In the genomic region with DNA sequence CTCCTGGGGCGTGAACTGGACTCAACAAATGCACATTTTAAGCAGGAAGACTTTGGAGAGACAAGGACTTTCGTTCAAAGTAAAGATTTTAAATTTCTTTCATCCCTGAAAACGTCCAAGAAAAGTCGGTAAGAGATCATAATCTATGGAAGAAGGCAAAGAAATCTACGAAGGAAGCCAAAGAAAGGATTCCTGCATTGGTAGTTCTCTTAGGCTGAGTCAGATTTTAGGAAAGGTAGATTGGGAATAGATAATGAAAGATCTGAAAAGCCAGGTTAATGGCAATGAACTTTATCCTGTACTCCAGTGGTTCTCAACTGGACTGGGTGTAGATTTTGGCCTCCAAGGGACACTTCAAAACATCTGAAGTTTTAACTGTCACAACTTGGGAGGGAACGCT, we compare ENCODE assay signal across 20 cellular contexts. TPM values are rescaled to one million over a fixed set of nuclear protein-coding genes. Genes with fewer than 3 reads are reported as not detected.
A peak's percentile ranks its signal among the peaks of the same experiment; 100 is the strongest.
DNase-seq lines count a peak whose midpoint lies in the region; ATAC-seq and FAIRE-seq lines count a peak whose summit lies in the region.
"Had no signal": no experiment of that assay in that cellular context is flagged by ENCODE, and none has a peak within 500 bp of the region (broad histone marks: within the 10 kb centered on the region; RNA-seq: fewer than 3 reads in every experiment).

No MANE protein-coding gene starts in this region.

- no peak overlapping the region for H3K27ac Mint-ChIP-seq in T-helper 2 cell treated with Interferon-gamma antibody and Interleukin-4, amounts not matched to agents 5 μg/mL and 100 μg/mL, for 36 hours
- H3K27ac Mint-ChIP-seq in IgD-negative memory B cell = peak overlapping the region; percentile 33 to 64 (median 49)
- no peak overlapping the region for H3K27ac Mint-ChIP-seq in activated naive CD8-positive, alpha-beta T cell treated with anti-CD3 and anti-CD28 coated beads for 36 hours
- H3K27ac Mint-ChIP-seq in natural killer cell treated with Interleukin-12 subunit alpha and Interleukin-12 subunit beta and Interleukin-15 and Interleukin-18, amount 100 ng/mL, for 72 hours = peak overlapping the region; percentile 92 to 99

- no peak for DNase-seq in T-helper 2 cell treated with Interferon-gamma antibody and Interleukin-4, amounts not matched to agents 5 μg/mL and 100 μg/mL, for 36 hours (ENCODE audit: low spot score)
- DNase-seq in T-helper 2 cell = no peak
- DNase-seq in activated naive CD8-positive, alpha-beta T cell treated with anti-CD3 and anti-CD28 coated beads for 36 hours = no peak
- no peak for DNase-seq in natural killer cell treated with Interleukin-12 subunit alpha and Interleukin-12 subunit beta and Interleukin-15 and Interleukin-18, amount 100 ng/mL, for 72 hours (ENCODE audit: low spot score)
- no peak for DNase-seq in ecto neural progenitor cell (ENCODE audit: low spot score)
- no peak for DNase-seq in frontal cortex (ENCODE audit: low spot score in 2 of 2)
- DNase-seq: 8988T, activated gamma-delta T cell, brain microvascular endothelial cell, cortex of kidney, foreskin fibroblast, H7, NCI-H526, SW 1271 had no signal

- H3K4me3 Mint-ChIP-seq in T-helper 2 cell treated with Interferon-gamma antibody and Interleukin-4, amounts not matched to agents 5 μg/mL and 100 μg/mL, for 36 hours = peak overlapping the region; percentile 61
- peak overlapping the region in 2 of 4 donors; percentile 54 to 96 for H3K4me3 Mint-ChIP-seq in IgD-negative memory B cell
- H3K4me3 Mint-ChIP-seq in activated naive CD8-positive, alpha-beta T cell treated with anti-CD3 and anti-CD28 coated beads for 36 hours = peak overlapping the region; percentile 27
- peak overlapping the region; percentile 93 for H3K4me3 Mint-ChIP-seq in natural killer cell treated with Interleukin-12 subunit alpha and Interleukin-12 subunit beta and Interleukin-15 and Interleukin-18, amount 100 ng/mL, for 72 hours

- no peak for ATAC-seq in natural killer cell treated with Interleukin-12 subunit alpha and Interleukin-12 subunit beta and Interleukin-15 and Interleukin-18, amount 100 ng/mL, for 72 hours
- no peak for ATAC-seq in GM18517 (IDR thresholded peaks at IDR 0.05; ENCODE audit: unreplicated experiment)

- H3K36me3 Mint-ChIP-seq in T-helper 2 cell treated with Interferon-gamma antibody and Interleukin-4, amounts not matched to agents 5 μg/mL and 100 μg/mL, for 36 hours (ENCODE audit: low read depth) = peaks cover 31% of the 10 kb centered on the region
- H3K36me3 Mint-ChIP-seq in IgD-negative memory B cell = peaks cover 4% of the 10 kb centered on the region
- peaks cover 34% of the 10 kb centered on the region for H3K36me3 Mint-ChIP-seq in activated naive CD8-positive, alpha-beta T cell treated with anti-CD3 and anti-CD28 coated beads for 36 hours
- H3K36me3 Mint-ChIP-seq in natural killer cell treated with Interleukin-12 subunit alpha and Interleukin-12 subunit beta and Interleukin-15 and Interleukin-18, amount 100 ng/mL, for 72 hours = peaks cover 15% of the 10 kb centered on the region

- H3K9me3 Mint-ChIP-seq in T-helper 2 cell treated with Interferon-gamma antibody and Interleukin-4, amounts not matched to agents 5 μg/mL and 100 μg/mL, for 36 hours = no peaks in the 10 kb centered on the region
- no peaks in the 10 kb centered on the region for H3K9me3 Mint-ChIP-seq in IgD-negative memory B cell
- H3K9me3 Mint-ChIP-seq in activated naive CD8-positive, alpha-beta T cell treated with anti-CD3 and anti-CD28 coated beads for 36 hours = no peaks in the 10 kb centered on the region
- H3K9me3 Mint-ChIP-seq in natural killer cell treated with Interleukin-12 subunit alpha and Interleukin-12 subunit beta and Interleukin-15 and Interleukin-18, amount 100 ng/mL, for 72 hours = no peaks in the 10 kb centered on the region

- no peak for FAIRE-seq in frontal cortex (lab: Jason Lieb, UNC)
- FAIRE-seq: G401.6 had no signal

- peaks cover 39% of the 10 kb centered on the region for H3K4me1 Mint-ChIP-seq in T-helper 2 cell treated with Interferon-gamma antibody and Interleukin-4, amounts not matched to agents 5 μg/mL and 100 μg/mL, for 36 hours (ENCODE audit: low read depth)
- H3K4me1 Mint-ChIP-seq in IgD-negative memory B cell = peaks cover 26 to 35% (median 28%) of the 10 kb centered on the region in 3 donors
- peaks cover 36% of the 10 kb centered on the region for H3K4me1 Mint-ChIP-seq in activated naive CD8-positive, alpha-beta T cell treated with anti-CD3 and anti-CD28 coated beads for 36 hours
- H3K4me1 Mint-ChIP-seq in natural killer cell treated with Interleukin-12 subunit alpha and Interleukin-12 subunit beta and Interleukin-15 and Interleukin-18, amount 100 ng/mL, for 72 hours (ENCODE audit: low read depth in 2 of 2) = peaks cover 49 to 62% of the 10 kb centered on the region in 2 donors

- H3K27me3 Mint-ChIP-seq in T-helper 2 cell treated with Interferon-gamma antibody and Interleukin-4, amounts not matched to agents 5 μg/mL and 100 μg/mL, for 36 hours (ENCODE audit: low read depth) = no peaks in the 10 kb centered on the region
- no peaks in the 10 kb centered on the region for H3K27me3 Mint-ChIP-seq in IgD-negative memory B cell
- no peaks in the 10 kb centered on the region for H3K27me3 Mint-ChIP-seq in activated naive CD8-positive, alpha-beta T cell treated with anti-CD3 and anti-CD28 coated beads for 36 hours
- no peaks in the 10 kb centered on the region for H3K27me3 Mint-ChIP-seq in natural killer cell treated with Interleukin-12 subunit alpha and Interleukin-12 subunit beta and Interleukin-15 and Interleukin-18, amount 100 ng/mL, for 72 hours

RNA-seq across cellular contexts. Expression of a gene that starts 2.4 kb away (rescaled TPM):
- 58.6 TPM for polyA plus RNA-seq in IgD-negative memory B cell
- 10 to 100 TPM; 53.2 to 59.1 TPM for total RNA-seq in activated naive CD8-positive, alpha-beta T cell treated with anti-CD3 and anti-CD28 coated beads for 36 hours
- 10 to 100 TPM; 61.8 to 71.2 TPM for total RNA-seq in natural killer cell treated with Interleukin-12 subunit alpha and Interleukin-12 subunit beta and Interleukin-15 and Interleukin-18, amount 100 ng/mL, for 72 hours
- total RNA-seq in frontal cortex = 19.2 TPM

RNA-seq across cellular contexts. Expression of a gene that starts 3.1 kb away (rescaled TPM):
- 10.4 TPM for polyA plus RNA-seq in IgD-negative memory B cell
- 10 to 100 TPM; 29.0 to 30.1 TPM for total RNA-seq in activated naive CD8-positive, alpha-beta T cell treated with anti-CD3 and anti-CD28 coated beads for 36 hours
- 10 to 100 TPM; 19.2 to 21.8 TPM for total RNA-seq in natural killer cell treated with Interleukin-12 subunit alpha and Interleukin-12 subunit beta and Interleukin-15 and Interleukin-18, amount 100 ng/mL, for 72 hours
- total RNA-seq in frontal cortex = 21.2 TPM

RNA-seq across cellular contexts. Expression of a gene that starts 49.1 kb away (rescaled TPM):
- 0.18 TPM for polyA plus RNA-seq in IgD-negative memory B cell
- not detected for total RNA-seq in activated naive CD8-positive, alpha-beta T cell treated with anti-CD3 and anti-CD28 coated beads for 36 hours
- not detected for total RNA-seq in natural killer cell treated with Interleukin-12 subunit alpha and Interleukin-12 subunit beta and Interleukin-15 and Interleukin-18, amount 100 ng/mL, for 72 hours
- not detected for total RNA-seq in frontal cortex
- total RNA-seq: H7, skeletal muscle tissue, ureter had no signal
- polyA plus RNA-seq: neural cell had no signal

RNA-seq across cellular contexts. Expression of a gene that starts 53.5 kb away (rescaled TPM):
- 22.2 TPM for polyA plus RNA-seq in IgD-negative memory B cell
- total RNA-seq in activated naive CD8-positive, alpha-beta T cell treated with anti-CD3 and anti-CD28 coated beads for 36 hours = 10 to 100 TPM; 14.5 to 16.5 TPM
- 10 to 100 TPM; 16.9 to 25.3 TPM for total RNA-seq in natural killer cell treated with Interleukin-12 subunit alpha and Interleukin-12 subunit beta and Interleukin-15 and Interleukin-18, amount 100 ng/mL, for 72 hours
- total RNA-seq in frontal cortex = 15.5 TPM

Comparison
In these comparisons a context has a peak if more than half of its experiments do, and no peak if none do; other contexts are left out.
1. H3K27ac Mint-ChIP-seq: peak in IgD-negative memory B cell (3 of 3) and natural killer cell treated with Interleukin-12 subunit alpha and Interleukin-12 subunit beta and Interleukin-15 and Interleukin-18, amount 100 ng/mL, for 72 hours (2 of 2); none in T-helper 2 cell treated with Interferon-gamma antibody and Interleukin-4, amounts not matched to agents 5 μg/mL and 100 μg/mL, for 36 hours (single experiment) and activated naive CD8-positive, alpha-beta T cell treated with anti-CD3 and anti-CD28 coated beads for 36 hours (single experiment).